Comparison of ENCODE assay signal across 11 cellular contexts in the genomic region with DNA sequence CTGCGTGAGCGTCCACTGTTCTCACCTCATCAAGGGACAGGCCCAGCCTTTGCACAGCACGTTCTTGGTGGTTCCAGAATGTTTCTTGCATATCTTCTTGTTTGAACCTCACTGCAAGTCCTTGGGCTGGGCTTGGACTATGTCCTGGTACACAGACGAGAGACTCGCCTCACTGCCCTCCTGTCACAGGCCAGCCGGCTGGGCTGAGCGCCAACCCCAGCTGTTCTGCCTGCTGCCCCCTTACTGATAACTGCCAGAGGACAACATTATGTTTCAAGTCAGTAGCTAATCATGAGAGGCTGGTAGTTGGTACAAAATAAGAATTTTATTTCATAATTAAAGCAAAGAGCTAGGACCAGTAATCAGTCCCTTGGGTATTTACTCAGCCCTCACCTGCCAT. TPM values are rescaled to one million over a fixed set of nuclear protein-coding genes. Genes with fewer than 3 reads are reported as not detected.
A peak's percentile ranks its signal among the peaks of the same experiment; 100 is the strongest.
DNase-seq lines count a peak whose midpoint lies in the region; ATAC-seq and TF ChIP-seq lines count a peak whose summit lies in the region.
"Had no signal": no experiment of that assay in that cellular context is flagged by ENCODE, and none has a peak within 500 bp of the region (broad histone marks: within the 10 kb centered on the region; RNA-seq: fewer than 3 reads in every experiment).

No MANE protein-coding gene starts in this region.

- TF ChIP-seq CTCF in fibroblast of villous mesenchyme (IDR thresholded peaks at IDR 0.05; ENCODE audit: insufficient read depth, low read depth, low read length), result no peak

- H3K4me3 ChIP-seq in fibroblast of villous mesenchyme (ENCODE audit: low read depth, low read length) (no peak overlapping the region), aorta (ENCODE audit: low read length in 2 of 2) (no peak overlapping the region)

- H3K9me3 ChIP-seq in aorta (ENCODE audit: control insufficient read depth, low read length), result no peaks in the 10 kb centered on the region
- H3K9me3 ChIP-seq: neutrophil had no signal

- H3K36me3 ChIP-seq in aorta (ENCODE audit: control insufficient read depth in 1 of 2, insufficient read depth in 2 of 2, low read length in 1 of 2), result peaks cover 3 to 20% of the 10 kb centered on the region in 2 donors

- peaks cover 2% of the 10 kb centered on the region in 2 donors for H3K4me1 ChIP-seq in aorta (ENCODE audit: control insufficient read depth in 1 of 2, insufficient read depth in 2 of 2, low read length in 2 of 2)

- H3K27ac ChIP-seq in aorta (ENCODE audit: low read depth in 1 of 2, low read length in 2 of 2), result peak overlapping the region in 1 of 2 donors; percentile 22
- H3K27ac ChIP-seq: neutrophil had no signal

- H3K27me3 ChIP-seq in aorta (ENCODE audit: control insufficient read depth in 1 of 2, insufficient read depth in 2 of 2, low read length in 1 of 2), result no peaks in the 10 kb centered on the region
- H3K27me3 ChIP-seq: neutrophil had no signal

- intact Hi-C loops in aorta (cut with DNase I), result no loop called here

- ATAC-seq in SK-N-SH treated with all-trans-retinoic acid at 6 μM for 48 hours (peak; percentile 44; the same call in 2 of the 3 replicates), aorta (ENCODE audit: low FRiP score) (peak; percentile 45)

- 7 to 12% methylated on average over 7 of the region's 7 CpGs for WGBS in aorta, 2 donors

- DNase-seq in fibroblast of villous mesenchyme (ENCODE audit: low read depth) (peak; percentile 28), midbrain (lab: John Stamatoyannopoulos, UW) (peak; percentile 86), aorta (peak; percentile 75 to 81), iPS-NIHi7 (ENCODE audit: extremely low spot score) (no peak), NCI-H1930 (lab: John Stamatoyannopoulos, UW) (no peak), AG20443 (ENCODE audit: low spot score) (no peak)
- DNase-seq: DMS79 treated with DMSO at 0.1 percent for 48 hours, KG1, NCI-H526 had no signal

TF ChIP-seq in SK-N-SH treated with all-trans-retinoic acid at 6 μM for 48 hours, 23 proteins besides CTCF, POLR2A, EP300 and RAD21:
- TF ChIP-seq PATZ1 (CRISPR knock-in tag; IDR thresholded peaks at IDR 0.05; ENCODE audit: borderline replicate concordance) (no peak), TCF4 (CRISPR knock-in tag; IDR thresholded peaks at IDR 0.05; ENCODE audit: borderline replicate concordance) (peak; percentile 43; the same call in 1 of the 2 replicates)

RNA-seq across cellular contexts. Expression of gene LRRTM2, which starts 52.8 kb away (rescaled TPM):
- total RNA-seq in fibroblast of villous mesenchyme, result under 0.01 and 0.32 TPM in 2 replicates
- total RNA-seq in aorta, result under 1 TPM; 0.24 to 0.36 TPM
- under 1 TPM in 1 of 2 donors, not detected in 1; 0.31 TPM for polyA plus RNA-seq in aorta

Comparison
In these comparisons a context has a peak if more than half of its experiments do, and no peak if none do; other contexts are left out.
1. DNase-seq: peak in fibroblast of villous mesenchyme (single experiment), midbrain (single experiment) and aorta (2 of 2); none in iPS-NIHi7 (single experiment), NCI-H1930 (0 of 2) and AG20443 (single experiment).